8 cellular contexts compared by ENCODE assay signal in the genomic region with DNA sequence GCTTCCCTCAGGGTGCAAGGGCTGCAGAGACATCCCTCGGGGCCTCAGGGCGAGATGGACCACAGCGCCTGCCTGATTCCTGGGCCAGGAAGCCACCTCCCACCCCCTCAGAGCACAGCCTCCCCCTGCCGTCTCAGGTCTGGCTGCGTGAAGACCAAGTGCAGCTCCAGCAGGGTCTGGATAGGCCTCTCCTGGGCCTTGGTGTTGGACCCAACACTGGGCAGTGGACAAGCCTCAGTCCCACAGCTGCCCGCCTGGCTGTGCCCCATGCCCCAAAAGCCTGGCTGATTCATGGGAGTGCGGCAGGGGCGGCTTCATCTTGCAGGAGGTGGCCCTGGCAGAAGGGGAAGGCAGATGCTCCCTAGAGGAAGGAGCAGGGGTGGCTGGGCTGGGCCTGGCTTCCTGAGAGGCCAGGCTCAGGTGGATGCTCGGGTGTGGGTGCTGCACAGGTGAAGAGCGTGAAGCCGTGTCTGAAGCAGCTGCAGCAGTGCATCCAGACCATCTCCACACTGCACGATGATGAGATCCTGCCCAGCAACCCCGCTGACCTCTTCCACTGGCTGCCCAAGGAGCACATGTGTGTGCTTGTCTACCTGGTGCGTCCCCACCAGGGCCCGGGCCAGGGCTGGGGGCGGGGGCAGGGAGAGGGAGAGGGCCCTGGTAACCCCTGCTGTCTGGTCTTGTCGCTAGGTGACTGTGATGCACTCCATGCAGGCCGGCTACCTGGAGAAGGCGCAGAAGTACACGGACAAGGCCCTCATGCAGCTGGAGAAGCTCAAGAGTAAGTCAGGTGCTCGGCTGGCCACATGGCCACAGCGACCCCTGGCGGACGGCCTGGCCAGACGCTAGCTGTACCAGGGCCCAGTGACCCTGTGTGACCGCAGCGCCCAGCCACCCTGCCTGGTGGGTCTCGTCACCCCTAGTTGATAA. TPM values are rescaled to one million over a fixed set of nuclear protein-coding genes. Genes with fewer than 3 reads are reported as not detected.
DNase-seq lines count a peak whose midpoint lies in the region; ATAC-seq and TF ChIP-seq lines count a peak whose summit lies in the region.

No MANE protein-coding gene starts in this region.

- H3K79me2 ChIP-seq in GM23338 (replicated peaks; ENCODE audit: insufficient read depth) = no peaks in the 10 kb centered on the region

- H3K4me2 ChIP-seq in GM23338 = no peak overlapping the region

- no peak overlapping the region for H3K4me3 Mint-ChIP-seq in GM23338

- intact Hi-C loops in breast epithelium (cut with DNase I; ENCODE audit: low total_unique reads) (no loop called here), aorta (cut with DNase I) (loop anchor here in 1 of 2 donors (5.0 kb wide), 1 partner anchor 195 kb away; no protein-coding TSS in a partner anchor)

- no peak overlapping the region for H3K27ac ChIP-seq in GM23338 (ENCODE audit: low read depth)
- H3K27ac ChIP-seq in breast epithelium = no peak overlapping the region
- H3K27ac ChIP-seq in aorta (ENCODE audit: low read depth in 1 of 2, low read length in 2 of 2) = no peak overlapping the region

- H3K27ac Mint-ChIP-seq in GM23338 = no peak overlapping the region

- DNase-seq in AG10803 (ENCODE audit: low read depth) (peak; percentile 48), GM23338 (ENCODE audit: low spot score) (peak; percentile 89), NCI-H748 treated with DMSO at 0.1 percent for 48 hours (lab: John Stamatoyannopoulos, UW) (peak; percentile 6), breast epithelium (ENCODE audit: low spot score in 2 of 2) (peak; percentile 37 to 58), left kidney (ENCODE audit: low read depth, low spot score) (peak; percentile 81), aorta (peak in 1 of 2 donors; percentile 85), NCI-H345 (lab: John Stamatoyannopoulos, UW) (no peak)

- H3K9me2 ChIP-seq in GM23338 (ENCODE audit: insufficient read depth) = no peaks in the 10 kb centered on the region

- WGBS in aorta, 2 donors = 56% methylated on average over 25 to 28 of the region's 28 CpGs

- H3K36me3 ChIP-seq in GM23338 (ENCODE audit: insufficient read depth) = 0 out of 2 replicates have a peak, but pooled peaks cover 3% of the 10 kb centered on the region
- peaks cover 6% of the 10 kb centered on the region for H3K36me3 ChIP-seq in breast epithelium
- peaks cover 0 to 7% of the 10 kb centered on the region in 2 donors for H3K36me3 ChIP-seq in aorta (ENCODE audit: control insufficient read depth in 1 of 2, insufficient read depth in 2 of 2, low read length in 1 of 2)

- no peak overlapping the region for H2AFZ ChIP-seq in GM23338

- H3K4me3 ChIP-seq in AG10803 (ENCODE audit: low read length) = no peak overlapping the region
- H3K4me3 ChIP-seq in GM23338 = no peak overlapping the region
- no peak overlapping the region for H3K4me3 ChIP-seq in breast epithelium
- no peak overlapping the region for H3K4me3 ChIP-seq in aorta (ENCODE audit: low read length in 2 of 2)

- H3K27me3 ChIP-seq in GM23338 (ENCODE audit: insufficient read depth) (no peaks in the 10 kb centered on the region), breast epithelium (no peaks in the 10 kb centered on the region), aorta (ENCODE audit: control insufficient read depth in 1 of 2, insufficient read depth in 2 of 2, low read length in 1 of 2) (no peaks in the 10 kb centered on the region)

- H3K36me3 Mint-ChIP-seq in GM23338 (ENCODE audit: low read depth) = peaks cover 60% of the 10 kb centered on the region

- H3K9me3 Mint-ChIP-seq in GM23338 = no peaks in the 10 kb centered on the region

- peak; percentile 98 for ATAC-seq in GM23338
- peak; percentile 67 for ATAC-seq in aorta (ENCODE audit: low FRiP score)
- ATAC-seq in HG03442 (IDR thresholded peaks at IDR 0.05; ENCODE audit: unreplicated experiment) = no peak

- TF ChIP-seq CTCF in AG10803 (conservative IDR thresholded peaks at IDR 0.05; ENCODE audit: low read length) = peak; percentile 73
- peak; percentile 91 to 98 for TF ChIP-seq CTCF in GM23338 (conservative IDR thresholded peaks at IDR 0.05; ENCODE audit: low read depth in 2 of 2)
- TF ChIP-seq CTCF in breast epithelium (IDR thresholded peaks at IDR 0.05) = peak; percentile 37 to 67 (median 56)

- no peaks in the 10 kb centered on the region for H3K4me1 ChIP-seq in GM23338 (ENCODE audit: insufficient read depth)
- no peaks in the 10 kb centered on the region for H3K4me1 ChIP-seq in breast epithelium
- H3K4me1 ChIP-seq in aorta (ENCODE audit: control insufficient read depth in 1 of 2, insufficient read depth in 2 of 2, low read length in 2 of 2) = no peaks in the 10 kb centered on the region

- H3K27me3 Mint-ChIP-seq in GM23338 (ENCODE audit: insufficient read depth, low read depth, poor library complexity) = peaks cover 7% of the 10 kb centered on the region

- H3K4me1 Mint-ChIP-seq in GM23338 = no peaks in the 10 kb centered on the region

- H3F3A ChIP-seq in GM23338 (replicated peaks; ENCODE audit: low read depth) = no peaks in the 10 kb centered on the region

- no peaks in the 10 kb centered on the region for H3K9me3 ChIP-seq in breast epithelium
- no peaks in the 10 kb centered on the region for H3K9me3 ChIP-seq in aorta (ENCODE audit: control insufficient read depth, low read length)

- no peak for TF ChIP-seq POLR2A in breast epithelium (IDR thresholded peaks at IDR 0.05)

- no peaks in the 10 kb centered on the region for H4K20me1 ChIP-seq in GM23338 (replicated peaks; ENCODE audit: insufficient read depth)

TF ChIP-seq in GM23338, 12 proteins besides CTCF, POLR2A, EP300 and RAD21:
- TF ChIP-seq ZNF114 (CRISPR knock-in tag; IDR thresholded peaks at IDR 0.05) (no peak), CREB1 (CRISPR knock-in tag; IDR thresholded peaks at IDR 0.05; ENCODE audit: low read depth) (0 out of 2 replicates have a peak, but pooled peaks have one; percentile 2)

RNA-seq across cellular contexts. Expression of a gene that starts 21.7 kb away (rescaled TPM):
- 36.0 and 62.2 TPM in 2 replicates for total RNA-seq in GM23338 (2014; rRNA removed; shearing (Covaris generic))
- polyA plus RNA-seq in GM23338 (2016; fragmentation: Nextera tagmentation; extraction: Ambion mirVana) (18.9 and 20.5 TPM in 2 replicates), aorta (10 to 100 TPM; 11.3 to 36.7 TPM)
- total RNA-seq in breast epithelium (10 to 100 TPM; 33.4 to 59.4 (median 53.1) TPM), aorta (10 to 100 TPM; 54.0 to 82.8 TPM)

RNA-seq across cellular contexts. Expression of a gene that starts 22.0 kb away (rescaled TPM):
- 31.0 and 38.6 TPM in 2 replicates for total RNA-seq in GM23338 (2014; rRNA removed; shearing (Covaris generic))
- 61.6 and 63.2 TPM in 2 replicates for polyA plus RNA-seq in GM23338 (2016; fragmentation: Nextera tagmentation; extraction: Ambion mirVana)
- 10 to 100 TPM; 23.8 to 31.6 (median 29.8) TPM for total RNA-seq in breast epithelium
- total RNA-seq in aorta = 10 to 100 TPM; 29.0 to 44.3 TPM
- polyA plus RNA-seq in aorta = 10 to 100 TPM; 22.0 to 58.4 TPM
